In the genomic region with DNA sequence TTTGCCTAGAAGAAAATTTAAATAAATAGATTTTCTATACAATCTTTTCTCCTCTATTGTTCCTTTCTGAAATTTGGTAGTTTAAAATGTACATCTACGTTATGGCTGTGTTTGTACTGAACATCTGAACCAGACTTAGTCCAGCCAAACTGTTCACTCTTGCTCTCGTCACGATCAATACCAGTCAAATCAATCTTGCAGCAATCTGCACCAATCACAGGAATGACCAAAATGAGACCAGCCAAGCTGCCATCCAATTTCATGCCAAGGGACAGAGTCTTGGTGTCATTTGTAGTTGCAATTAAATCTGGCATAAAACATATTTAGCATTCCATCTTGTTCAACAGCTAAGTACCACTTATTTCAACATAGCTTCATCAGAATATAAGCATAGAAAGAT, we compare ENCODE assay signal across 31 cellular contexts.
"Had no signal": no experiment of that assay in that cellular context is flagged by ENCODE, and none has a peak within 500 bp of the region (broad histone marks: within the 10 kb centered on the region; RNA-seq: fewer than 3 reads in every experiment).

No MANE protein-coding gene starts in this region.

- FAIRE-seq: endometrium, endothelial cell of umbilical vein had no signal

- H3K4me3 Mint-ChIP-seq: activated CD4-positive, alpha-beta memory T cell treated with anti-CD3 and anti-CD28 coated beads for 36 hours; activated CD4-positive, alpha-beta T cell treated with anti-CD3 and anti-CD28 coated beads for 36 hours; activated CD4-positive, alpha-beta T cell treated with anti-CD3 and anti-CD28 coated beads, Interleukin-2, amount 10 ng/mL, durations not matched to agents 24 days and 14 days; activated CD8-positive, alpha-beta memory T cell treated with anti-CD3 and anti-CD28 coated beads, Interleukin-2, amount 10 ng/mL, durations not matched to agents 7 days and 5 days; activated CD8-positive, alpha-beta T cell treated with anti-CD3 and anti-CD28 coated beads, Interleukin-2, amount 10 ng/mL, durations not matched to agents 7 days and 5 days; activated naive CD4-positive, alpha-beta T cell treated with anti-CD3 and anti-CD28 coated beads for 36 hours; activated naive CD8-positive, alpha-beta T cell treated with anti-CD3 and anti-CD28 coated beads, Interleukin-2, amount 10 ng/mL, durations not matched to agents 7 days and 5 days; activated T-helper 1 cell treated with anti-CD3 and anti-CD28 coated beads, Interleukin-12 subunit alpha, Interleukin-12 subunit beta, Interleukin-2, Interleukin-4 antibody, amounts not matched to agents 30 ng/mL and 10 ng/mL and 1 ng/mL, durations not matched to agents 14 hours and 24 hours and 36 hours had no signal

- H3K27ac ChIP-seq: ascending aorta, breast epithelium, cardiac muscle cell, colonic mucosa, foreskin keratinocyte, gastroesophageal sphincter had no signal

- H3K27me3 Mint-ChIP-seq: activated CD8-positive, alpha-beta memory T cell treated with anti-CD3 and anti-CD28 coated beads, Interleukin-2, amount 10 ng/mL, durations not matched to agents 7 days and 5 days had no signal

- H3K4me1 ChIP-seq: breast epithelium, colonic mucosa, gastroesophageal sphincter had no signal

- H3K36me3 Mint-ChIP-seq: activated CD4-positive, alpha-beta memory T cell treated with anti-CD3 and anti-CD28 coated beads for 36 hours; activated naive CD8-positive, alpha-beta T cell treated with anti-CD3 and anti-CD28 coated beads, Interleukin-2, amount 10 ng/mL, durations not matched to agents 7 days and 5 days; brain had no signal

- DNase-seq: activated CD4-positive, alpha-beta memory T cell treated with anti-CD3 and anti-CD28 coated beads for 36 hours; activated CD4-positive, alpha-beta T cell treated with anti-CD3 and anti-CD28 coated beads for 36 hours; activated CD4-positive, alpha-beta T cell treated with anti-CD3 and anti-CD28 coated beads, Interleukin-2, amount 10 ng/mL, durations not matched to agents 24 days and 14 days; activated CD4-positive, CD25-positive, alpha-beta regulatory T cell; activated CD4-positive, CD25-positive, alpha-beta regulatory T cell treated with anti-CD3 and anti-CD28 coated beads, Interleukin-2, amount 50 U/mL, for 72 hours; activated CD8-positive, alpha-beta memory T cell treated with anti-CD3 and anti-CD28 coated beads, Interleukin-2, amount 10 ng/mL, durations not matched to agents 7 days and 5 days; activated CD8-positive, alpha-beta memory T cell treated with anti-CD3 and anti-CD28 coated beads, Interleukin-2, amount 50 U/mL, for 4 hours; activated CD8-positive, alpha-beta T cell treated with anti-CD3 and anti-CD28 coated beads, Interleukin-2, amount 10 ng/mL, durations not matched to agents 7 days and 5 days; activated effector memory CD4-positive, alpha-beta T cell treated with anti-CD3 and anti-CD28 coated beads, Interleukin-2, amount 50 U/mL, for 16 hours; activated naive CD4-positive, alpha-beta T cell treated with anti-CD3 and anti-CD28 coated beads for 36 hours; activated naive CD8-positive, alpha-beta T cell treated with anti-CD3 and anti-CD28 coated beads, Interleukin-2, amount 10 ng/mL, durations not matched to agents 7 days and 5 days; activated T-cell treated with anti-CD3 and anti-CD28 coated beads, Interleukin-2, amount 50 U/mL, for 1 hour; activated T-cell treated with anti-CD3 and anti-CD28 coated beads, Interleukin-2, amount 50 U/mL, for 48 hours; central memory CD4-positive, alpha-beta T cell; cerebellar nuclear complex; colonic mucosa; effector CD8-positive, alpha-beta T cell; head of caudate nucleus; T-helper 2 cell had no signal

- ATAC-seq: activated CD4-positive, alpha-beta T cell treated with anti-CD3 and anti-CD28 coated beads for 36 hours; activated CD8-positive, alpha-beta memory T cell treated with anti-CD3 and anti-CD28 coated beads, Interleukin-2, amount 10 ng/mL, durations not matched to agents 7 days and 5 days; activated CD8-positive, alpha-beta T cell treated with anti-CD3 and anti-CD28 coated beads, Interleukin-2, amount 10 ng/mL, durations not matched to agents 7 days and 5 days; activated naive CD4-positive, alpha-beta T cell treated with anti-CD3 and anti-CD28 coated beads, Interleukin-2, amount 50 U/mL, for 72 hours; esophagus mucosa; foreskin keratinocyte; gastroesophageal sphincter had no signal

- H3K9me3 Mint-ChIP-seq: activated CD4-positive, alpha-beta memory T cell treated with anti-CD3 and anti-CD28 coated beads for 36 hours had no signal

- H3K27ac Mint-ChIP-seq: activated CD4-positive, alpha-beta memory T cell treated with anti-CD3 and anti-CD28 coated beads for 36 hours; activated CD4-positive, alpha-beta T cell treated with anti-CD3 and anti-CD28 coated beads for 36 hours; activated CD4-positive, alpha-beta T cell treated with anti-CD3 and anti-CD28 coated beads, Interleukin-2, amount 10 ng/mL, durations not matched to agents 24 days and 14 days; activated CD8-positive, alpha-beta memory T cell treated with anti-CD3 and anti-CD28 coated beads, Interleukin-2, amount 10 ng/mL, durations not matched to agents 7 days and 5 days; activated CD8-positive, alpha-beta T cell treated with anti-CD3 and anti-CD28 coated beads, Interleukin-2, amount 10 ng/mL, durations not matched to agents 7 days and 5 days; activated naive CD4-positive, alpha-beta T cell treated with anti-CD3 and anti-CD28 coated beads for 36 hours; activated naive CD4-positive, alpha-beta T cell treated with anti-CD3 and anti-CD28 coated beads, Interleukin-2, amount 50 U/mL, for 72 hours; activated naive CD8-positive, alpha-beta T cell treated with anti-CD3 and anti-CD28 coated beads, Interleukin-2, amount 10 ng/mL, durations not matched to agents 7 days and 5 days; activated T-helper 1 cell treated with anti-CD3 and anti-CD28 coated beads, Interleukin-12 subunit alpha, Interleukin-12 subunit beta, Interleukin-2, Interleukin-4 antibody, amounts not matched to agents 30 ng/mL and 10 ng/mL and 1 ng/mL, durations not matched to agents 14 hours and 24 hours and 36 hours; activated T-helper 2 cell treated with anti-CD3 and anti-CD28 coated beads, Interferon-gamma antibody, Interleukin-2, Interleukin-4, amounts not matched to agents 10 μg/mL and 5 μg/mL and 100 μg/mL, durations not matched to agents 14 hours and 24 hours and 36 hours had no signal

- H3K9me3 ChIP-seq: ascending aorta, breast epithelium, colonic mucosa, gastroesophageal sphincter had no signal

- H3K36me3 ChIP-seq: ascending aorta, breast epithelium, cardiac muscle cell, colonic mucosa, gastroesophageal sphincter had no signal

- H3K27me3 ChIP-seq: ascending aorta, breast epithelium, cardiac muscle cell, colonic mucosa, foreskin keratinocyte, gastroesophageal sphincter had no signal

- H3K4me1 Mint-ChIP-seq: activated CD4-positive, alpha-beta T cell treated with anti-CD3 and anti-CD28 coated beads for 36 hours; activated CD4-positive, alpha-beta T cell treated with anti-CD3 and anti-CD28 coated beads, Interleukin-2, amount 10 ng/mL, durations not matched to agents 24 days and 14 days; activated CD8-positive, alpha-beta memory T cell treated with anti-CD3 and anti-CD28 coated beads, Interleukin-2, amount 10 ng/mL, durations not matched to agents 7 days and 5 days; activated naive CD8-positive, alpha-beta T cell treated with anti-CD3 and anti-CD28 coated beads, Interleukin-2, amount 10 ng/mL, durations not matched to agents 7 days and 5 days had no signal

- H3K4me3 ChIP-seq: ascending aorta, breast epithelium, cardiac muscle cell, colonic mucosa, gastroesophageal sphincter had no signal
